In the genomic region with DNA sequence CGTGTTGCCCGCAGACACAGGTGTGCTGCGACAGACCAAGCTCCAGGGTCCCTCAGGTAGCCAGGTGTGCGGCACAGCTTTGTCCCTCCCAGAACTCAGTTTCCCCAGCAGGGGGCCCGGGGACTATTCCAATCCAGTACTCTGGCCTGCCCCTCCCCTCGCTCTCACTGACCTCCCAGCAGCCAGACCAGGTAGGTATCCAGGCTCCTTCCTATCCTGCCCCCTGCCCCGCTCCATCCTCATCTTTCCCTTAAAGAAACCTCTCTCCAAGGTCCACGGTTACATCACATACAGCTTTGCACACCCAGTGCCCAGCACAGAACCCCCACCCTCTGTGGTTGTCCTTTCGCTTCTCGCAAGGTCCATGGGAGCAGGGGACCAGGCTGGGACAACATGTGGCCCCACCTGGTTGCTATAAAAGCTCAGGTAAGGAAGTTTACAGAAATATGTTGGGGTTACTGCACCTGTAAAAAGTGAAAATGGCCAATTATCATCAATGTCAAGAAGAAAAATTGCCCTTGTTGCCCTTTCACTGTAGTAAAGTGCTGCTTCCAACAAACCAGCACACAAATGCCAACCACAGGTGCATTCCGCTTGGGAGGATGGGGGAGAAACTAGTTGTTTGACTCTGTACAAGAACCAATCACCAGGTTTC, we compare ENCODE assay signal across 9 cellular contexts. TPM values are rescaled to one million over a fixed set of nuclear protein-coding genes. Genes with fewer than 3 reads are reported as not detected.
DNase-seq lines count a peak whose midpoint lies in the region.
"Had no signal": no experiment of that assay in that cellular context is flagged by ENCODE, and none has a peak within 500 bp of the region (broad histone marks: within the 10 kb centered on the region; RNA-seq: fewer than 3 reads in every experiment).

No MANE protein-coding gene starts in this region.

- H3K27me3 ChIP-seq in SJCRH30 (peaks cover 7% of the 10 kb centered on the region; the same call in 1 of the 2 replicates), subcutaneous abdominal adipose tissue (ENCODE audit: control insufficient read depth in 5 of 5, insufficient read depth in 4 of 5, low read length in 5 of 5) (no peaks in the 10 kb centered on the region)

- peaks cover 39% of the 10 kb centered on the region for H3K4me1 Mint-ChIP-seq in activated naive CD4-positive, alpha-beta T cell treated with anti-CD3 and anti-CD28 coated beads for 36 hours (ENCODE audit: low read depth)

- H3K27ac ChIP-seq in SJCRH30 (no peak overlapping the region), subcutaneous abdominal adipose tissue (ENCODE audit: low read depth, low read length) (no peak overlapping the region)

- H3K36me3 ChIP-seq in SJCRH30 (no peaks in the 10 kb centered on the region), subcutaneous abdominal adipose tissue (ENCODE audit: control insufficient read depth in 5 of 5, insufficient read depth in 5 of 5, low read length in 5 of 5) (no peaks in the 10 kb centered on the region)

- CTCF ChIA-PET in activated naive CD4-positive, alpha-beta T cell treated with anti-CD3 and anti-CD28 coated beads for 36 hours (lab: Charles Lee): interaction anchor here (0.7 to 13.8 kb wide), 15 partner anchors 8 to 394 kb away, joined by 3 to 399 read pairs (median 4); partner anchors contain the start of genes SEMA7A and UBL7

- peak overlapping the region; percentile 75 for H3K4me3 Mint-ChIP-seq in activated naive CD4-positive, alpha-beta T cell treated with anti-CD3 and anti-CD28 coated beads for 36 hours

- H3K4me1 ChIP-seq in SJCRH30: 0 out of 2 replicates have a peak, but pooled peaks cover 3% of the 10 kb centered on the region
- peaks cover 2 to 19% (median 19%) of the 10 kb centered on the region in 5 donors for H3K4me1 ChIP-seq in subcutaneous abdominal adipose tissue (ENCODE audit: control insufficient read depth in 5 of 5, insufficient read depth in 5 of 5, low read length in 5 of 5)

- intact Hi-C loops in activated naive CD4-positive, alpha-beta T cell treated with anti-CD3 and anti-CD28 coated beads for 36 hours (cut with micrococcal nuclease): loop anchor here (1.0 to 2.0 kb wide), 6 partner anchors 64 to 395 kb away; partner anchors contain the start of genes ARID3B and UBL7

- no peaks in the 10 kb centered on the region for H3K27me3 Mint-ChIP-seq in activated naive CD4-positive, alpha-beta T cell treated with anti-CD3 and anti-CD28 coated beads for 36 hours (ENCODE audit: low read depth)

- H3K9me3 ChIP-seq in SJCRH30 (replicated peaks) (no peaks in the 10 kb centered on the region), subcutaneous abdominal adipose tissue (ENCODE audit: control insufficient read depth in 5 of 5, low read length in 5 of 5) (no peaks in the 10 kb centered on the region)

- no peak overlapping the region for H3K27ac Mint-ChIP-seq in activated naive CD4-positive, alpha-beta T cell treated with anti-CD3 and anti-CD28 coated beads for 36 hours

- no peak overlapping the region for H3K9ac ChIP-seq in subcutaneous abdominal adipose tissue (ENCODE audit: low read length in 5 of 5)

- H3K4me3 ChIP-seq in SJCRH30: peak overlapping the region; percentile 57
- H3K4me3 ChIP-seq in subcutaneous abdominal adipose tissue (ENCODE audit: low read depth in 1 of 5, low read length in 5 of 5): peak overlapping the region in 4 of 5 donors; percentile 27 to 78 (median 52)

- no peaks in the 10 kb centered on the region for H3K9me3 Mint-ChIP-seq in activated naive CD4-positive, alpha-beta T cell treated with anti-CD3 and anti-CD28 coated beads for 36 hours

- no peak for DNase-seq in activated naive CD4-positive, alpha-beta T cell treated with anti-CD3 and anti-CD28 coated beads for 36 hours
- no peak for DNase-seq in activated naive CD4-positive, alpha-beta T cell treated with Interleukin-2 at 50 U/mL for 16 hours
- no peak for DNase-seq in SJCRH30
- DNase-seq in hepatic stellate cell (ENCODE audit: low spot score): peak; percentile 5
- DNase-seq in NCI-H1092 (lab: John Stamatoyannopoulos, UW): no peak
- no peak for DNase-seq in ecto neural progenitor cell (ENCODE audit: low spot score)
- no peak for DNase-seq in Kasumi-1 (lab: John Stamatoyannopoulos, UW)

- no peaks in the 10 kb centered on the region for H3K36me3 Mint-ChIP-seq in activated naive CD4-positive, alpha-beta T cell treated with anti-CD3 and anti-CD28 coated beads for 36 hours (ENCODE audit: low read depth)

RNA-seq across cellular contexts. Expression of gene CYP11A1, which starts 7.3 kb away (rescaled TPM):
- not detected for total RNA-seq in activated naive CD4-positive, alpha-beta T cell treated with anti-CD3 and anti-CD28 coated beads for 36 hours
- not detected in 2 replicates for total RNA-seq in SJCRH30 (2014; rRNA removed; shearing (Covaris generic))
- total RNA-seq: T-helper 1 cell treated with Interleukin-12 subunit alpha and Interleukin-12 subunit beta and Interleukin-4 antibody, amounts not matched to agents 30 ng/mL and 1 ng/mL, for 36 hours had no signal

RNA-seq across cellular contexts. Expression of gene SEMA7A, which starts 59.0 kb away (rescaled TPM):
- 10 to 100 TPM; 45.7 to 46.9 TPM for total RNA-seq in activated naive CD4-positive, alpha-beta T cell treated with anti-CD3 and anti-CD28 coated beads for 36 hours
- 2.6 and 2.8 TPM in 2 replicates for total RNA-seq in SJCRH30 (2014; rRNA removed; shearing (Covaris generic))

Comparison
In these comparisons a context has a peak if more than half of its experiments do, and no peak if none do; other contexts are left out.
1. RNA of gene SEMA7A, which starts 59.0 kb away (total RNA-seq): 45.7 to 46.9 TPM in activated naive CD4-positive, alpha-beta T cell treated with anti-CD3 and anti-CD28 coated beads for 36 hours; 2.6 to 2.8 TPM in SJCRH30; every median in the first group is over 10 times any median in the second.